ENCODE assay signal across 13 cellular contexts in genomic region chr17:77353684-77354419, GRCh38.
DNase-seq lines count a peak whose midpoint lies in the region; ATAC-seq and TF ChIP-seq lines count a peak whose summit lies in the region.
"Had no signal": no experiment of that assay in that cellular context is flagged by ENCODE, and none has a peak within 500 bp of the region (broad histone marks: within the 10 kb centered on the region; RNA-seq: fewer than 3 reads in every experiment).

No MANE protein-coding gene starts in this region.

- 0 out of 2 replicates have a peak overlapping the region, but pooled peaks have one; percentile 42 for H3K27ac ChIP-seq in BLaER1
- peak overlapping the region; percentile 41 to 61 for H3K27ac ChIP-seq in prostate gland
- H3K27ac ChIP-seq: PC-9 had no signal

- no peak overlapping the region for H3K4me2 ChIP-seq in BLaER1
- H3K4me2 ChIP-seq: PC-9 had no signal

- H3K4me1 Mint-ChIP-seq in T-helper 17 cell, result peaks cover 27% of the 10 kb centered on the region

- peak overlapping the region; percentile 47 for H3K27ac Mint-ChIP-seq in T-helper 17 cell

- no peaks in the 10 kb centered on the region for H4K20me1 ChIP-seq in BLaER1

- intact Hi-C loops in prostate gland (cut with DNase I), result no loop called here

- TF ChIP-seq POLR2A in prostate gland (IDR thresholded peaks at IDR 0.05), result no peak

- no peak overlapping the region for H3K9ac ChIP-seq in BLaER1

- no peaks in the 10 kb centered on the region for H3K27me3 Mint-ChIP-seq in T-helper 17 cell
- H3K27me3 Mint-ChIP-seq: CD4-positive, alpha-beta T cell had no signal

- H3K4me3 ChIP-seq in BLaER1, result no peak overlapping the region
- no peak overlapping the region for H3K4me3 ChIP-seq in fibroblast of mammary gland (ENCODE audit: control insufficient read depth, low read depth, low read length)
- H3K4me3 ChIP-seq in prostate gland, result no peak overlapping the region
- H3K4me3 ChIP-seq: PC-9, tibial artery had no signal

- ATAC-seq in T-helper 17 cell (no peak), GM18517 (IDR thresholded peaks at IDR 0.05; ENCODE audit: unreplicated experiment) (no peak)

- TF ChIP-seq CTCF in fibroblast of mammary gland (conservative IDR thresholded peaks at IDR 0.05; ENCODE audit: control insufficient read depth, insufficient read depth, low read depth, low read length) (no peak), prostate gland (IDR thresholded peaks at IDR 0.05) (no peak)

- no peak overlapping the region for H3K4me3 Mint-ChIP-seq in T-helper 17 cell
- H3K4me3 Mint-ChIP-seq: CD4-positive, alpha-beta T cell had no signal

- DNase-seq in T-helper 17 cell (no peak), fibroblast of mammary gland (ENCODE audit: low read depth) (peak; percentile 56), prostate gland (ENCODE audit: low spot score) (no peak), globus pallidus (ENCODE audit: low spot score) (no peak), SIG-M5 treated with dmso at 0.1 percent for 504 hours (lab: John Stamatoyannopoulos, UW; ENCODE audit: unreplicated experiment) (no peak)
- DNase-seq in central memory CD4-positive, alpha-beta T cell, result no peak
- DNase-seq: hypothalamus, NCI-H1930, PC-9 had no signal

- peaks cover 31% of the 10 kb centered on the region for H3K4me1 ChIP-seq in BLaER1
- no peaks in the 10 kb centered on the region for H3K4me1 ChIP-seq in prostate gland (replicated peaks)

- H3K27me3 ChIP-seq in BLaER1 (no peaks in the 10 kb centered on the region), prostate gland (replicated peaks; ENCODE audit: insufficient read depth) (no peaks in the 10 kb centered on the region)
- H3K27me3 ChIP-seq: tibial artery had no signal

- 73% methylated on average over 15 of the region's 15 CpGs for WGBS in prostate gland

- no peaks in the 10 kb centered on the region for H3K36me3 Mint-ChIP-seq in T-helper 17 cell (ENCODE audit: low read depth)

- H3K36me3 ChIP-seq in BLaER1 (no peaks in the 10 kb centered on the region), prostate gland (no peaks in the 10 kb centered on the region)
- H3K36me3 ChIP-seq: tibial artery had no signal

- H3K9me3 ChIP-seq in BLaER1 (no peaks in the 10 kb centered on the region), T-helper 17 cell (ENCODE audit: control insufficient read depth, low read length, poor library complexity, severe bottlenecking) (no peaks in the 10 kb centered on the region), prostate gland (no peaks in the 10 kb centered on the region)
- H3K9me3 ChIP-seq: tibial artery had no signal
